1 cellular context compared by ENCODE assay signal in genomic region chr19:56806639-56807038, GRCh38.
A peak's percentile ranks its signal among the peaks of the same experiment; 100 is the strongest.
TF ChIP-seq lines count a peak whose summit lies in the region.

No MANE protein-coding gene starts in this region.

TF ChIP-seq in HepG2, 621 proteins besides CTCF, POLR2A, EP300 and RAD21:
- no peak for TF ChIP-seq TFDP2 (CRISPR knock-in tag; IDR thresholded peaks at IDR 0.05)
- no peak for TF ChIP-seq ZNF816 (CRISPR knock-in tag; IDR thresholded peaks at IDR 0.05; ENCODE audit: borderline replicate concordance)
- TF ChIP-seq POLR2G (IDR thresholded peaks at IDR 0.05; ENCODE audit: low read depth, low read length), result peak; percentile 49; the same call in 1 of the 2 replicates
- TF ChIP-seq RBM22 (optimal IDR thresholded peaks at IDR 0.05; ENCODE audit: low read length), result peak; percentile 96
- TF ChIP-seq PAXIP1 (CRISPR knock-in tag; conservative IDR thresholded peaks at IDR 0.05), result no peak
- no peak for TF ChIP-seq ZNF740 (CRISPR knock-in tag; IDR thresholded peaks at IDR 0.05)
- 0 out of 2 replicates have a peak, but pooled peaks have one; percentile 23 for TF ChIP-seq ZNF564 (CRISPR knock-in tag; IDR thresholded peaks at IDR 0.05)
- TF ChIP-seq THAP9 (CRISPR knock-in tag; IDR thresholded peaks at IDR 0.05; ENCODE audit: borderline replicate concordance), result no peak
- no peak for TF ChIP-seq SIX1 (CRISPR knock-in tag; IDR thresholded peaks at IDR 0.05; ENCODE audit: borderline replicate concordance)
